8 cellular contexts compared by ENCODE assay signal in the genomic region with DNA sequence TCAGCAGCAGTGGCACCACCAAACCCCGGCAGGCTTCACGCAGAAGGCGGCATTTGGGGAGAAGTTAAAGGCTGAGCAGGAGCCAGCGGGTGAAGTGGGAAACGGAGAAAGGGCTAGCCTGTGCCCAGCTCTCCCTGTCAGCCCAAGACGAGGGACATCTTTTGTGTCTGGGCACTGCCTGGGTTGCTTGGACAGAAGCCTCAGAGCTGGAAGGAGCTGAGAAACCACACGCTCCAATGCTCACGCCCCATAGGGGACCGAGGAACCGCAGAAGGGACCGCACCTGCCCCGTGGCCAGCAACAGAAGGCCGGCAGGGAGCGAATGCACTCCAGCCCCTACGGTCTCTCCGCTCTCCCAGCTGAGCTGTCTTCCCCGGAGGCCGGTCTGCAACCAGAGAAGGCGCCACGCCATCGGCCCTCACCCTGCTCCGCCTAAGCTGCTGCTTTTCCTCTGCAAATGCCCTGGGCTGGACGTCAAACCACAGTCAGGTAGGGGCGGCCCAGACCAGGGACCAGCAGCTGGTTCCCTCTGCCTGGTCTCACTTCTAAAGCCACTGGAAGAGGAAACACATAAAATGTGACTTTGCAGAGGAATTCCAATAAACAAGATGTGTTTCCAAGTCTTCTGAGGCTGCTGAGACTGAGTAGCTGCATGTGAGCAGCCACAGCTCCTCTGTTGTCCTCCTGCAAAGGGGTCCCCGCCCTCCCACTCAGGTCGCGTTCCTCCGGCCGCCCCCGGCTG.
DNase-seq lines count a peak whose midpoint lies in the region; ATAC-seq, FAIRE-seq and TF ChIP-seq lines count a peak whose summit lies in the region.
"Not testable (repeated sequence)": the region's sequence is repeated elsewhere in the genome, so short reads cannot be mapped to it uniquely, and the experiment has no call there.

No MANE protein-coding gene starts in this region.

- not testable (repeated sequence) for H3K4ac ChIP-seq in H1 (replicated peaks; ENCODE audit: insufficient read length, low read depth, low read length)

- intact Hi-C loops in K562 (cut with micrococcal nuclease); sciatic nerve (cut with DNase I); vagina (cut with DNase I): not testable (repeated sequence)

- not testable (repeated sequence) for H3K23me2 ChIP-seq in H1 (ENCODE audit: low read depth, low read length)

- POLR2A ChIA-PET in A549 (lab: Yijun Ruan, JAX); K562 (lab: Yijun Ruan, JAX); H1 (lab: Charles Lee; ENCODE audit: partially characterized antibody): not testable (repeated sequence)

- BruUV-seq in K562 (replicated peaks; lab: Mats Ljungman, UMichigan), result not testable (repeated sequence)

- H3K36me3 ChIP-seq in GM23338 (ENCODE audit: insufficient read depth); K562 (ENCODE audit: control insufficient read depth, insufficient read depth, low read length); H1 (ENCODE audit: control insufficient read depth in 2 of 4, insufficient read depth in 4 of 4, low read length in 3 of 4); vagina: not testable (repeated sequence)

- H3K9ac ChIP-seq in K562 (ENCODE audit: insufficient read depth in 1 of 2, low read depth in 2 of 2, low read length in 2 of 2); H1 (replicated peaks in 1 of 4; ENCODE audit: extremely low read depth in 1 of 4, low read depth in 3 of 4, low read length in 3 of 4): not testable (repeated sequence)

- TF ChIP-seq EP300 in A549 (IDR thresholded peaks at IDR 0.05); K562 (IDR thresholded peaks at IDR 0.05; ENCODE audit: low read length); H1 (IDR thresholded peaks at IDR 0.05; ENCODE audit: borderline replicate concordance in 1 of 2, low read depth in 2 of 2, low read length in 2 of 2): not testable (repeated sequence)

- not testable (repeated sequence) for H3K9me3 Mint-ChIP-seq in GM23338, nephron

- not testable (repeated sequence) for H3K9me3 ChIP-seq in A549; K562 (replicated peaks; ENCODE audit: control insufficient read depth, insufficient read depth, low read depth, low read length); H1 (ENCODE audit: insufficient read depth in 2 of 2, low read depth in 1 of 2, low read length in 1 of 2); vagina

- H3K79me2 ChIP-seq in GM23338 (replicated peaks; ENCODE audit: insufficient read depth); K562 (ENCODE audit: control insufficient read depth, insufficient read depth, low read length); H1 (ENCODE audit: control insufficient read depth in 1 of 2, insufficient read depth in 2 of 2, low read length in 2 of 2): not testable (repeated sequence)

- H3K18ac ChIP-seq in H1 (ENCODE audit: extremely low read depth, low read length), result not testable (repeated sequence)

- not testable (repeated sequence) for H4K20me1 ChIP-seq in GM23338 (replicated peaks; ENCODE audit: insufficient read depth); K562 (replicated peaks; ENCODE audit: control insufficient read depth, insufficient read depth, low read length); H1 (replicated peaks in 1 of 2; ENCODE audit: control insufficient read depth in 1 of 2, insufficient read depth in 2 of 2, low read length in 2 of 2)

- not testable (repeated sequence) for H2AK5ac ChIP-seq in H1 (ENCODE audit: low read depth, low read length)

- TF ChIP-seq CTCF in A549 (IDR thresholded peaks at IDR 0.05); GM23338 (conservative IDR thresholded peaks at IDR 0.05; ENCODE audit: low read depth in 2 of 2); K562 (IDR thresholded peaks at IDR 0.05 in 2 of 3, conservative IDR thresholded peaks at IDR 0.05 in 1 of 3; ENCODE audit: insufficient read depth in 2 of 3, low read depth in 1 of 3, low read length in 3 of 3); H1 (IDR thresholded peaks at IDR 0.05; ENCODE audit: control extremely low read depth in 1 of 3, insufficient read depth in 1 of 3, low read depth in 1 of 3, low read length in 3 of 3); nephron (IDR thresholded peaks at IDR 0.05; ENCODE audit: unreplicated experiment in 3 of 3); vagina (IDR thresholded peaks at IDR 0.05): not testable (repeated sequence)

- not testable (repeated sequence) for H3K4me3 Mint-ChIP-seq in GM23338, nephron

- DNase-seq in A549 (ENCODE audit: low read depth in 1 of 2, low spot score in 1 of 2); GM23338 (ENCODE audit: low spot score); K562 (ENCODE audit: extremely low read depth in 1 of 4, low spot score in 3 of 4); H1 (ENCODE audit: low read depth in 1 of 2, low spot score in 2 of 2); sciatic nerve (ENCODE audit: low spot score): not testable (repeated sequence)
- DNase-seq in islet precursor cell, result peak; percentile 37
- DNase-seq in vagina (ENCODE audit: extremely low spot score in 2 of 2), result peak in 1 of 2 donors; percentile 87

- H2AFZ ChIP-seq in GM23338; K562 (ENCODE audit: low read depth, low read length); H1 (ENCODE audit: low read length): not testable (repeated sequence)

- H2BK5ac ChIP-seq in H1 (ENCODE audit: low read depth, low read length), result not testable (repeated sequence)

- H3F3A ChIP-seq in GM23338 (replicated peaks; ENCODE audit: low read depth), result not testable (repeated sequence)

- not testable (repeated sequence) for H2BK120ac ChIP-seq in H1 (replicated peaks; ENCODE audit: low read depth, low read length)

- FAIRE-seq in A549 (lab: Jason Lieb, UNC), result peak; percentile 7
- not testable (repeated sequence) for FAIRE-seq in K562 (lab: Jason Lieb, UNC); H1 (lab: Jason Lieb, UNC)

- H3K4me1 Mint-ChIP-seq in GM23338, result not testable (repeated sequence)
- peaks cover 13% of the 10 kb centered on the region for H3K4me1 Mint-ChIP-seq in nephron

- 89% methylated on average over 27 of the region's 30 CpGs for WGBS in A549 (ENCODE audit: missing lambda C conversion rate)
- WGBS in K562 (ENCODE audit: insufficient coverage, low coverage, missing lambda C conversion rate), result 6% methylated on average over 28 of the region's 30 CpGs
- 83% methylated on average over 21 of the region's 30 CpGs; no CpG with 5 or more reads in 1 of the 2 experiments for WGBS in H1 (ENCODE audit: extremely low coverage in 1 of 2, insufficient coverage in 1 of 2, insufficient read length in 1 of 2, insufficient replicate concordance in 2 of 2, low coverage in 1 of 2, low lambda C conversion rate in 2 of 2, missing lambda C conversion rate in 1 of 2), 2 experiments

- not testable (repeated sequence) for H2BK15ac ChIP-seq in H1 (ENCODE audit: low read length)

- not testable (repeated sequence) for H3K23ac ChIP-seq in H1 (ENCODE audit: insufficient read length)

- H3K56ac ChIP-seq in H1 (replicated peaks; ENCODE audit: insufficient read length, low read depth, low read length), result not testable (repeated sequence)

- not testable (repeated sequence) for H3K4me3 ChIP-seq in A549; GM23338; K562; H1 (ENCODE audit: extremely low read depth in 1 of 4, insufficient read depth in 2 of 4, low read depth in 3 of 4, low read length in 4 of 4); vagina

- H3K27me3 ChIP-seq in GM23338 (ENCODE audit: insufficient read depth); H1 (replicated peaks in 1 of 4; ENCODE audit: control insufficient read depth in 3 of 4, extremely low read depth in 1 of 4, insufficient read depth in 3 of 4, low read length in 3 of 4); vagina: not testable (repeated sequence)
- peaks cover 5 to 82% of the 10 kb centered on the region in 2 experiments; a peak in 3 of 5 replicates for H3K27me3 ChIP-seq in K562 (ENCODE audit: control insufficient read depth in 2 of 2, insufficient read depth in 2 of 2, low read length in 2 of 2)

- not testable (repeated sequence) for H3K27me3 Mint-ChIP-seq in GM23338 (ENCODE audit: insufficient read depth, low read depth, poor library complexity); nephron (ENCODE audit: low read depth)

- ATAC-seq in A549, result not testable (repeated sequence)
- ATAC-seq in GM23338 (peak; percentile 48), K562 (peak; percentile 61), sciatic nerve (peak; percentile 35)

- in situ Hi-C loops in K562 (cut with MboI), result not testable (repeated sequence)

- not testable (repeated sequence) for H4K91ac ChIP-seq in H1 (replicated peaks; ENCODE audit: insufficient read length, low read length)

- H3K4me1 ChIP-seq in A549; GM23338 (ENCODE audit: insufficient read depth); K562 (replicated peaks in 1 of 2; ENCODE audit: control insufficient read depth in 2 of 2, insufficient read depth in 2 of 2, low read length in 2 of 2); H1 (replicated peaks in 1 of 4; ENCODE audit: control insufficient read depth in 3 of 4, insufficient read depth in 4 of 4, low read length in 3 of 4); vagina: not testable (repeated sequence)

- peak overlapping the region; percentile 25; the same call in 1 of the 2 replicates for H4K8ac ChIP-seq in H1 (ENCODE audit: extremely low read depth, insufficient read depth, low read length)

- not testable (repeated sequence) for TF ChIP-seq POLR2A in A549 (IDR thresholded peaks at IDR 0.05; ENCODE audit: low read length); K562 (conservative IDR thresholded peaks at IDR 0.05); H1 (IDR thresholded peaks at IDR 0.05; ENCODE audit: control extremely low read depth in 1 of 2, low read depth in 2 of 2, low read length in 2 of 2); vagina (IDR thresholded peaks at IDR 0.05)

- H3K79me1 ChIP-seq in H1 (ENCODE audit: low read depth, low read length), result not testable (repeated sequence)

- H3K14ac ChIP-seq in H1 (ENCODE audit: insufficient read length), result not testable (repeated sequence)

- not testable (repeated sequence) for H3K27ac Mint-ChIP-seq in GM23338
- H3K27ac Mint-ChIP-seq in nephron, result peak overlapping the region in 2 of 3 experiments; percentile 60 to 83

- not testable (repeated sequence) for H2BK20ac ChIP-seq in H1 (ENCODE audit: low read length)

- not testable (repeated sequence) for H3K36me3 Mint-ChIP-seq in GM23338 (ENCODE audit: low read depth); nephron (ENCODE audit: low read depth)

- not testable (repeated sequence) for H3K9me1 ChIP-seq in K562 (ENCODE audit: control insufficient read depth, insufficient read depth, low read length)

- not testable (repeated sequence) for H4K5ac ChIP-seq in H1 (ENCODE audit: insufficient read length, low read depth, low read length)

- CTCF ChIA-PET in A549 (lab: Yijun Ruan, JAX); K562 (lab: Yijun Ruan, JAX; ENCODE audit: low intra/inter-chr PET ratio); H1 (lab: Charles Lee; ENCODE audit: partially characterized antibody): not testable (repeated sequence)

- TF ChIP-seq RAD21 in A549 (conservative IDR thresholded peaks at IDR 0.05 in 1 of 2, IDR thresholded peaks at IDR 0.05 in 1 of 2); K562 (CRISPR knock-in tag; conservative IDR thresholded peaks at IDR 0.05 in 1 of 2, IDR thresholded peaks at IDR 0.05 in 1 of 2); H1 (IDR thresholded peaks at IDR 0.05 in 1 of 2, conservative IDR thresholded peaks at IDR 0.05 in 1 of 2; ENCODE audit: low read depth in 2 of 2, low read length in 2 of 2): not testable (repeated sequence)

- not testable (repeated sequence) for H3K9me2 ChIP-seq in GM23338 (ENCODE audit: insufficient read depth)

- H3K4me2 ChIP-seq in A549; GM23338; K562 (ENCODE audit: insufficient read depth, low read length); H1 (ENCODE audit: insufficient read depth in 1 of 2, low read depth in 2 of 2, low read length in 2 of 2): not testable (repeated sequence)

- H2BK12ac ChIP-seq in H1 (ENCODE audit: low read depth, low read length), result not testable (repeated sequence)

- 0 out of 6 replicates have a peak overlapping the region, but pooled peaks of 1 of the 2 experiments have one; percentile 37 for H3K27ac ChIP-seq in A549
- H3K27ac ChIP-seq in GM23338 (ENCODE audit: low read depth); K562 (ENCODE audit: extremely low read depth, low read depth, low read length); H1 (ENCODE audit: low read depth, low read length): not testable (repeated sequence)
- H3K27ac ChIP-seq in vagina, result peak overlapping the region; percentile 48
